In the genomic region with DNA sequence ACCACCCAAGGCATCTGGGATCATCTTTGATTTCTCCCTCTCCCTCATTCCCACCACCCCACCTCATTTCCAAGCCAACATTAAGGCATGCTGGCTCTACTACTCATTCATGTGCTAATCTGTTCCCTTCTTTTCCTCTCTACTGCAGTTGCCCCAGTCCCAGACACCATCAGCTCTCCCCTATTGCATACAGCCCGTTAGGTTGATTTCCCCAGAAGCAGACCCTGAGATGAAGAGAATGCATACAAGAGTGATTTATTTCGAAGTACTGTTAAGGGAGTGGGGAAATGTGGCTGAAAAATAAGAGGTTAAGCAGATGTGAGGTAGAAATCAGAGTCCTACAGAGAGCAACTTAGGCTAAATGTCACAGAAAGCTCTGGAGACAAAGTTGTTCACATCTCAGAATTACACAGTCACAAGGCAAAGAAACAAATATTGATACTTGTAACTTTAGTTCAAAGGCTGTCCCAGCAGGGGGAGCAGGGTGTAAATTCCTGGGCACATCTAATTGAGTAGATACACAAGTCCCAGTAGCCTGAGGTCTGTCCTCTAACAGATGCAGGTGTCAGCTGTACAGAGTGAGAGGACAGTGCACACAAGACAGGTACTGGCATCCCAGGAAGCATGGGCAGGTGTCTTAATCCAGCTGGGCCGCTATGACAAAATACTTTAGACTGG, we compare ENCODE assay signal across 9 cellular contexts. TPM values are rescaled to one million over a fixed set of nuclear protein-coding genes. Genes with fewer than 3 reads are reported as not detected.
DNase-seq lines count a peak whose midpoint lies in the region; ATAC-seq and TF ChIP-seq lines count a peak whose summit lies in the region.
"Had no signal": no experiment of that assay in that cellular context is flagged by ENCODE, and none has a peak within 500 bp of the region (broad histone marks: within the 10 kb centered on the region; RNA-seq: fewer than 3 reads in every experiment).

No MANE protein-coding gene starts in this region.

- no peaks in the 10 kb centered on the region for H3K36me3 Mint-ChIP-seq in CD8-positive, alpha-beta memory T cell

- H3K4me3 Mint-ChIP-seq in CD8-positive, alpha-beta memory T cell, result no peak overlapping the region

- TF ChIP-seq CTCF in Panc1 (IDR thresholded peaks at IDR 0.05) (peak; percentile 47), fibroblast of villous mesenchyme (IDR thresholded peaks at IDR 0.05; ENCODE audit: insufficient read depth, low read depth, low read length) (peak; percentile 55)

- H3K36me3 ChIP-seq in HAP-1 (replicated peaks), result no peaks in the 10 kb centered on the region
- H3K36me3 ChIP-seq in Panc1 (ENCODE audit: control insufficient read depth, insufficient read depth, low read length), result no peaks in the 10 kb centered on the region
- no peaks in the 10 kb centered on the region for H3K36me3 ChIP-seq in CD8-positive, alpha-beta memory T cell (ENCODE audit: insufficient read depth, low read length)

- H3K4me1 ChIP-seq in HAP-1 (peaks cover 4% of the 10 kb centered on the region), Panc1 (ENCODE audit: control insufficient read depth, insufficient read depth, low read length) (no peaks in the 10 kb centered on the region)
- H3K4me1 ChIP-seq in CD8-positive, alpha-beta memory T cell (ENCODE audit: insufficient read depth, low read length), result no peaks in the 10 kb centered on the region

- POLR2A ChIA-PET in Panc1 (lab: Charles Lee), result no interaction called here
- POLR2A ChIA-PET in CD8-positive, alpha-beta memory T cell (lab: Charles Lee), result no interaction called here

- no peak overlapping the region for H3K27ac Mint-ChIP-seq in CD8-positive, alpha-beta memory T cell

- in situ Hi-C loops in HAP-1 (cut with MboI; ENCODE audit: low sequenced_read_pairs), result no loop called here
- in situ Hi-C loops in Panc1 (cut with HindIII; ENCODE audit: low pct_unique_long_range_greater_than_20kb, low sequenced_read_pairs), result no loop called here

- H3K4me1 Mint-ChIP-seq in CD8-positive, alpha-beta memory T cell, result no peaks in the 10 kb centered on the region

- peaks cover 6 to 24% of the 10 kb centered on the region in 2 donors for H3K27me3 Mint-ChIP-seq in CD8-positive, alpha-beta memory T cell

- H3K27ac ChIP-seq in Panc1 (ENCODE audit: low read length), result no peak overlapping the region
- no peak overlapping the region for H3K27ac ChIP-seq in CD8-positive, alpha-beta memory T cell (ENCODE audit: low read depth, low read length)

- no TSS peak for BruUV-seq in Panc1 (replicated peaks; lab: Mats Ljungman, UMichigan)

- H3K27me3 ChIP-seq in HAP-1 (ENCODE audit: low read depth) (no peaks in the 10 kb centered on the region), Panc1 (ENCODE audit: control insufficient read depth, insufficient read depth, low read length) (no peaks in the 10 kb centered on the region)
- no peaks in the 10 kb centered on the region for H3K27me3 ChIP-seq in CD8-positive, alpha-beta memory T cell (ENCODE audit: insufficient read depth, low read length, poor library complexity, severe bottlenecking)

- H3K4me3 ChIP-seq in HAP-1 (no peak overlapping the region), Panc1 (ENCODE audit: low read depth in 2 of 2, low read length in 2 of 2) (no peak overlapping the region), fibroblast of villous mesenchyme (ENCODE audit: low read depth, low read length) (no peak overlapping the region)
- H3K4me3 ChIP-seq in CD8-positive, alpha-beta memory T cell (ENCODE audit: low read length), result no peak overlapping the region

- 0 out of 2 replicates have a peak, but pooled peaks have one; percentile 66 for ATAC-seq in Panc1
- ATAC-seq in HG03196 (IDR thresholded peaks at IDR 0.05; ENCODE audit: unreplicated experiment), result no peak

- H3K9me3 ChIP-seq in HAP-1 (no peaks in the 10 kb centered on the region), Panc1 (ENCODE audit: control insufficient read depth, insufficient read depth, low read depth, low read length) (no peaks in the 10 kb centered on the region)
- H3K9me3 ChIP-seq in CD8-positive, alpha-beta memory T cell (ENCODE audit: low read length), result no peaks in the 10 kb centered on the region

- CTCF ChIA-PET in Panc1 (lab: Charles Lee), result no interaction called here
- CTCF ChIA-PET in CD8-positive, alpha-beta memory T cell (lab: Charles Lee), result no interaction called here

- intact Hi-C loops in Panc1 (cut with micrococcal nuclease; ENCODE audit: unreplicated experiment), result loop anchor here (5.0 kb wide), 1 partner anchor 640 kb away; no protein-coding TSS in a partner anchor

- H3K9me3 Mint-ChIP-seq in CD8-positive, alpha-beta memory T cell, result no peaks in the 10 kb centered on the region

- peak; percentile 87 for DNase-seq in DMS53 (lab: John Stamatoyannopoulos, UW)
- peak; percentile 22 to 67 for DNase-seq in HAP-1 (ENCODE audit: low spot score in 2 of 2)
- no peak for DNase-seq in Panc1 (ENCODE audit: low read depth, low spot score)
- peak; percentile 54 for DNase-seq in fibroblast of villous mesenchyme (ENCODE audit: low read depth)
- DNase-seq in CD8-positive, alpha-beta memory T cell, result no peak
- no peak for DNase-seq in medulla oblongata (ENCODE audit: extremely low spot score)
- DNase-seq in AG08396 (ENCODE audit: low spot score), result no peak

RNA-seq across cellular contexts. Expression of gene AKR1D1, which starts 20.9 kb away (rescaled TPM):
- total RNA-seq in Panc1 (2021; ENCODE audit: unreplicated experiment), result not detected
- not detected for polyA plus RNA-seq in Panc1 (2012; ENCODE audit: insufficient read length)
- total RNA-seq in fibroblast of villous mesenchyme, result not detected in 2 replicates
- total RNA-seq in CD8-positive, alpha-beta memory T cell, result not detected
- polyA plus RNA-seq in CD8-positive, alpha-beta memory T cell, result not detected
- polyA plus RNA-seq: esophagus had no signal

Comparison
In these comparisons a context has a peak if more than half of its experiments do, and no peak if none do; other contexts are left out.
1. DNase-seq: peak in DMS53 (single experiment), HAP-1 (2 of 2) and fibroblast of villous mesenchyme (single experiment); none in Panc1 (single experiment), CD8-positive, alpha-beta memory T cell (0 of 5), medulla oblongata (single experiment) and AG08396 (single experiment).